In the genomic region with DNA sequence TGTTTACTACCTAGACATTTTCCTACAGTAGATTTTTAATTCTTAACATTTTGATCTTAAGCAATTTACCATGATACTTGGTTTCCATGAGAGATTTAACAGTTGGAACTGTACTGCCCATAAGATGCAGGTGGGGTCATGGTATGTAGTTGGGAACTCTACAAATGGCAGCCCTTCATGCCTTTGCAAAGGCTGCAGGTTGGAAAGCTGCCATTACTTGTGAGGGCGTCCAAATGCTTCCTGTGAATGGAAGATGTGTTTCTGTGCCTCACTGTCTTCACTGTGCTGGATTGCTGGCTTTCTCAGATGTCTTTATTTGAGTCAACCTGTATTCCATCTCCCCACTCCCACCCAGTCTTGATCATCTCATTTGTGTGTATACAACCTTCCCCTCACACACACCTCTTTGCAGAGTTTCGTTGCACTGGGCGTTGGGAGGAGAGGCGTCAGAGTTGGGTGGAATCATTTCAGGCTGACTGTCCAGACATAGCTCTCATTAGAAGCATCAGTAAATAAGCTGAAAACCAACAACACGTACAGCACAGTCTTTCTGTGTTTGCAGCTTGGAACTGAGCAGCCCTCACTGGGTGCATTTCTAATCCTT, we compare ENCODE assay signal across 23 cellular contexts.
"Had no signal": no experiment of that assay in that cellular context is flagged by ENCODE, and none has a peak within 500 bp of the region (broad histone marks: within the 10 kb centered on the region; RNA-seq: fewer than 3 reads in every experiment).

No MANE protein-coding gene starts in this region.

- H3K9me3 ChIP-seq: lower lobe of right lung, psoas muscle, suprapubic skin had no signal

- H3K36me3 ChIP-seq: heart right ventricle, lower lobe of right lung, suprapubic skin, tibial nerve had no signal

- ATAC-seq: activated T-cell treated with anti-CD3 and anti-CD28 coated beads, Interleukin-2, amount 50 U/mL, for 72 hours; heart right ventricle; lower lobe of right lung; naive thymus-derived CD4-positive, alpha-beta T cell; psoas muscle; right cardiac atrium; T-helper 17 cell had no signal

- H3K27me3 ChIP-seq: heart right ventricle, suprapubic skin, tibial nerve had no signal

- H3K4me3 ChIP-seq: heart right ventricle, lower lobe of right lung, psoas muscle, suprapubic skin, tibial nerve had no signal

- H3K27me3 Mint-ChIP-seq: activated CD4-positive, alpha-beta memory T cell treated with anti-CD3 and anti-CD28 coated beads for 36 hours; activated naive CD8-positive, alpha-beta T cell treated with anti-CD3 and anti-CD28 coated beads, Interleukin-2, amount 10 ng/mL, durations not matched to agents 7 days and 5 days; naive thymus-derived CD4-positive, alpha-beta T cell; stimulated activated naive CD8-positive, alpha-beta T cell treated with anti-CD3 and anti-CD28 coated beads, Interleukin-15, Interleukin-2, amounts not matched to agents 100 ng/mL and 50 ng/mL, for 24 hours; T-helper 17 cell had no signal

- DNase-seq: activated CD4-positive, alpha-beta memory T cell treated with anti-CD3 and anti-CD28 coated beads for 36 hours; activated CD4-positive, alpha-beta T cell treated with anti-CD3 and anti-CD28 coated beads for 48 hours; activated effector memory CD4-positive, alpha-beta T cell treated with Interleukin-2 at 50 U/mL for 16 hours; activated naive CD4-positive, alpha-beta T cell treated with anti-CD3 and anti-CD28 coated beads for 36 hours; activated naive CD8-positive, alpha-beta T cell treated with anti-CD3 and anti-CD28 coated beads, Interleukin-2, amount 10 ng/mL, durations not matched to agents 7 days and 5 days; activated T-cell treated with anti-CD3 and anti-CD28 coated beads, Interleukin-2, amount 50 U/mL, for 72 hours; amniotic stem cell; cerebellar nuclear complex; effector CD4-positive, alpha-beta T cell; foreskin fibroblast; heart right ventricle; islet precursor cell; lower lobe of right lung; naive thymus-derived CD4-positive, alpha-beta T cell; psoas muscle; right cardiac atrium; stimulated activated CD4-positive, alpha-beta T cell treated with anti-CD3 and anti-CD28 coated beads, Interleukin-4, amount 100 ng/mL, for 24 hours; T-helper 17 cell had no signal

- H3K27ac ChIP-seq: heart right ventricle, lower lobe of right lung, psoas muscle, suprapubic skin, tibial nerve had no signal

- H3K4me3 Mint-ChIP-seq: activated CD4-positive, alpha-beta memory T cell treated with anti-CD3 and anti-CD28 coated beads for 36 hours; activated naive CD4-positive, alpha-beta T cell treated with anti-CD3 and anti-CD28 coated beads for 36 hours; activated naive CD8-positive, alpha-beta T cell treated with anti-CD3 and anti-CD28 coated beads, Interleukin-2, amount 10 ng/mL, durations not matched to agents 7 days and 5 days; activated T-cell treated with anti-CD3 and anti-CD28 coated beads, Interleukin-2, amount 50 U/mL, for 72 hours; naive thymus-derived CD4-positive, alpha-beta T cell; stimulated activated naive CD8-positive, alpha-beta T cell treated with anti-CD3 and anti-CD28 coated beads, Interleukin-15, Interleukin-2, amounts not matched to agents 100 ng/mL and 50 ng/mL, for 24 hours; T-helper 17 cell had no signal

- FAIRE-seq: bronchial epithelial cell, endometrium had no signal

- H3K27ac Mint-ChIP-seq: activated CD4-positive, alpha-beta memory T cell treated with anti-CD3 and anti-CD28 coated beads for 36 hours; activated naive CD4-positive, alpha-beta T cell treated with anti-CD3 and anti-CD28 coated beads for 36 hours; activated naive CD8-positive, alpha-beta T cell treated with anti-CD3 and anti-CD28 coated beads, Interleukin-2, amount 10 ng/mL, durations not matched to agents 7 days and 5 days; activated T-cell treated with anti-CD3 and anti-CD28 coated beads, Interleukin-2, amount 50 U/mL, for 72 hours; naive thymus-derived CD4-positive, alpha-beta T cell; stimulated activated naive CD8-positive, alpha-beta T cell treated with anti-CD3 and anti-CD28 coated beads, Interleukin-15, Interleukin-2, amounts not matched to agents 100 ng/mL and 50 ng/mL, for 24 hours; T-helper 17 cell had no signal
